1 cellular context compared by ENCODE assay signal in the genomic region with DNA sequence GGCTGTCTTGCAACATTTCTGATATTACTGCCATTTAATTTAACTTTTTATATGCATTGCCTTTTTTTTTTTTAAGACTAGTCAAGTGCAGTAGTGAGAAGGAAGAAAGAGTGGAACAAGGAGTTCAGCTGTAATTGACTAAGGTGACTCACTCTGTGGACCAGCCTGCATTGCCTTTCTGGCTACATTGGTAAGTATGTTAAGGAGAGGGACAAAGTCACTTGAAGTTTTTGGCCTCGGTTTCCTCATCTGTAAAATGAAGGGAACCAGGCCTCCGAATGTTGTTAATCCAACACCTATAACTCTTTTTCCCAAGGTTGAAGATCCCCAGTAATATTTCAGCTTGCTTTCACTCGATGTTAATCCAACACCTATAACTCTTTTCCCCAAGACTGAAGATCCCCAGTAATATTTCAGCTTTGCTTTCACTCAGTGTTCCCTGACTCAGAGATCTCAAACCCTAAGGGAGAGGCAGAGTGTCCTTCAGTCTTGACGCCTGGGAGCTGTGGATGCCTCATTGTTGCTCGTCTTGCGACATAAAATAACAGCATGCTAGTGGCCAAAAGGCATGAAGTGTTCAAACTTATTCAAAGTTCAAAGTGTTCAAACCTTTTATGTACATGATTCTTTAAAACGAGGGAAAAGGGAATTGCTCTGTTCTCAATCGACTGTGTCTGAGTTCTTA.
TF ChIP-seq lines count a peak whose summit lies in the region.

No MANE protein-coding gene starts in this region.

TF ChIP-seq in HepG2, 621 proteins besides CTCF, POLR2A, EP300 and RAD21 (continued from another document and continues in another):
- TF ChIP-seq HOMEZ (CRISPR knock-in tag; IDR thresholded peaks at IDR 0.05; ENCODE audit: low read depth) (peak; percentile 51; the same call in 1 of the 2 replicates), ZNF761 (CRISPR knock-in tag; conservative IDR thresholded peaks at IDR 0.05) (no peak), NBN (conservative IDR thresholded peaks at IDR 0.05) (no peak), ZNF556 (CRISPR knock-in tag; IDR thresholded peaks at IDR 0.05; ENCODE audit: borderline replicate concordance) (no peak), ONECUT2 (CRISPR knock-in tag; IDR thresholded peaks at IDR 0.05) (no peak), MAFK (conservative IDR thresholded peaks at IDR 0.05 in 1 of 2, IDR thresholded peaks at IDR 0.05 in 1 of 2; ENCODE audit: low read length in 2 of 2) (no peak), TCF12 (IDR thresholded peaks at IDR 0.05) (no peak), TCF12 (CRISPR knock-in tag; IDR thresholded peaks at IDR 0.05) (no peak), FOXJ3 (CRISPR knock-in tag; IDR thresholded peaks at IDR 0.05; ENCODE audit: borderline replicate concordance) (peak; percentile 35; the same call in 1 of the 2 replicates), SOX13 (IDR thresholded peaks at IDR 0.05) (peak; percentile 20; the same call in 1 of the 2 replicates), SOX13 (CRISPR knock-in tag; conservative IDR thresholded peaks at IDR 0.05 in 1 of 2, IDR thresholded peaks at IDR 0.05 in 1 of 2) (peak in 1 of 2 experiments; percentile 82; a peak in 2 of 4 replicates), SAFB2 (CRISPR knock-in tag; IDR thresholded peaks at IDR 0.05; ENCODE audit: borderline replicate concordance, low read depth) (no peak), ATAD3A (CRISPR knock-in tag; IDR thresholded peaks at IDR 0.05) (no peak), ZNF235 (CRISPR knock-in tag; IDR thresholded peaks at IDR 0.05; ENCODE audit: borderline replicate concordance) (no peak), LCORL (IDR thresholded peaks at IDR 0.05) (no peak), LCORL (CRISPR knock-in tag; IDR thresholded peaks at IDR 0.05) (no peak), TP53 (CRISPR knock-in tag; conservative IDR thresholded peaks at IDR 0.05) (no peak), MTA1 (CRISPR knock-in tag; IDR thresholded peaks at IDR 0.05; ENCODE audit: borderline replicate concordance) (no peak), ZNF564 (CRISPR knock-in tag; IDR thresholded peaks at IDR 0.05) (no peak), MTERF4 (CRISPR knock-in tag; IDR thresholded peaks at IDR 0.05) (0 out of 2 replicates have a peak, but pooled peaks have one; percentile 54), HNF4G (IDR thresholded peaks at IDR 0.05; ENCODE audit: borderline replicate concordance, low read depth, low read length) (no peak; the same call in 1 of the 2 replicates), HNF4G (CRISPR knock-in tag; IDR thresholded peaks at IDR 0.05; ENCODE audit: borderline replicate concordance, low read depth) (no peak), ZFP1 (CRISPR knock-in tag; IDR thresholded peaks at IDR 0.05) (no peak), JUNB (CRISPR knock-in tag; IDR thresholded peaks at IDR 0.05; ENCODE audit: borderline replicate concordance) (no peak), ZNF3 (CRISPR knock-in tag; IDR thresholded peaks at IDR 0.05) (no peak), ZNF550 (CRISPR knock-in tag; IDR thresholded peaks at IDR 0.05; ENCODE audit: borderline replicate concordance) (no peak), MXD1 (CRISPR knock-in tag; IDR thresholded peaks at IDR 0.05) (no peak), PHF5A (CRISPR knock-in tag; IDR thresholded peaks at IDR 0.05; ENCODE audit: low read depth, unreplicated experiment) (no peak), ADNP (CRISPR knock-in tag; IDR thresholded peaks at IDR 0.05) (no peak), ZNF580 (CRISPR knock-in tag; IDR thresholded peaks at IDR 0.05; ENCODE audit: borderline replicate concordance, low read depth) (no peak), ZNF274 (CRISPR knock-in tag; IDR thresholded peaks at IDR 0.05) (no peak), CEBPZ (IDR thresholded peaks at IDR 0.05; ENCODE audit: low read length) (no peak), ZNF362 (CRISPR knock-in tag; IDR thresholded peaks at IDR 0.05; ENCODE audit: borderline replicate concordance) (no peak), PPARG (CRISPR knock-in tag; conservative IDR thresholded peaks at IDR 0.05) (peak; percentile 67), ZNF530 (CRISPR knock-in tag; IDR thresholded peaks at IDR 0.05; ENCODE audit: low read depth) (no peak), HCFC1 (IDR thresholded peaks at IDR 0.05; ENCODE audit: low read depth, low read length) (no peak), NKX3-1 (CRISPR knock-in tag; IDR thresholded peaks at IDR 0.05) (no peak), ATF3 (CRISPR knock-in tag; IDR thresholded peaks at IDR 0.05) (no peak), ZSCAN5A (CRISPR knock-in tag; IDR thresholded peaks at IDR 0.05; ENCODE audit: borderline replicate concordance) (peak; percentile 29; the same call in 1 of the 2 replicates), ZNF768 (CRISPR knock-in tag; IDR thresholded peaks at IDR 0.05) (no peak), BCL6 (CRISPR knock-in tag; IDR thresholded peaks at IDR 0.05) (peak; percentile 65)
- TF ChIP-seq, protein P1, sequence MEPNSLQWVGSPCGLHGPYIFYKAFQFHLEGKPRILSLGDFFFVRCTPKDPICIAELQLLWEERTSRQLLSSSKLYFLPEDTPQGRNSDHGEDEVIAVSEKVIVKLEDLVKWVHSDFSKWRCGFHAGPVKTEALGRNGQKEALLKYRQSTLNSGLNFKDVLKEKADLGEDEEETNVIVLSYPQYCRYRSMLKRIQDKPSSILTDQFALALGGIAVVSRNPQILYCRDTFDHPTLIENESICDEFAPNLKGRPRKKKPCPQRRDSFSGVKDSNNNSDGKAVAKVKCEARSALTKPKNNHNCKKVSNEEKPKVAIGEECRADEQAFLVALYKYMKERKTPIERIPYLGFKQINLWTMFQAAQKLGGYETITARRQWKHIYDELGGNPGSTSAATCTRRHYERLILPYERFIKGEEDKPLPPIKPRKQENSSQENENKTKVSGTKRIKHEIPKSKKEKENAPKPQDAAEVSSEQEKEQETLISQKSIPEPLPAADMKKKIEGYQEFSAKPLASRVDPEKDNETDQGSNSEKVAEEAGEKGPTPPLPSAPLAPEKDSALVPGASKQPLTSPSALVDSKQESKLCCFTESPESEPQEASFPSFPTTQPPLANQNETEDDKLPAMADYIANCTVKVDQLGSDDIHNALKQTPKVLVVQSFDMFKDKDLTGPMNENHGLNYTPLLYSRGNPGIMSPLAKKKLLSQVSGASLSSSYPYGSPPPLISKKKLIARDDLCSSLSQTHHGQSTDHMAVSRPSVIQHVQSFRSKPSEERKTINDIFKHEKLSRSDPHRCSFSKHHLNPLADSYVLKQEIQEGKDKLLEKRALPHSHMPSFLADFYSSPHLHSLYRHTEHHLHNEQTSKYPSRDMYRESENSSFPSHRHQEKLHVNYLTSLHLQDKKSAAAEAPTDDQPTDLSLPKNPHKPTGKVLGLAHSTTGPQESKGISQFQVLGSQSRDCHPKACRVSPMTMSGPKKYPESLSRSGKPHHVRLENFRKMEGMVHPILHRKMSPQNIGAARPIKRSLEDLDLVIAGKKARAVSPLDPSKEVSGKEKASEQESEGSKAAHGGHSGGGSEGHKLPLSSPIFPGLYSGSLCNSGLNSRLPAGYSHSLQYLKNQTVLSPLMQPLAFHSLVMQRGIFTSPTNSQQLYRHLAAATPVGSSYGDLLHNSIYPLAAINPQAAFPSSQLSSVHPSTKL (CRISPR knock-in tag; IDR thresholded peaks at IDR 0.05) = peak; percentile 79
- TF ChIP-seq, protein P2, sequence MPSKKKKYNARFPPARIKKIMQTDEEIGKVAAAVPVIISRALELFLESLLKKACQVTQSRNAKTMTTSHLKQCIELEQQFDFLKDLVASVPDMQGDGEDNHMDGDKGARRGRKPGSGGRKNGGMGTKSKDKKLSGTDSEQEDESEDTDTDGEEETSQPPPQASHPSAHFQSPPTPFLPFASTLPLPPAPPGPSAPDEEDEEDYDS (CRISPR knock-in tag; IDR thresholded peaks at IDR 0.05) = peak; percentile 37; the same call in 1 of the 2 replicates
- TF ChIP-seq, protein P3, sequence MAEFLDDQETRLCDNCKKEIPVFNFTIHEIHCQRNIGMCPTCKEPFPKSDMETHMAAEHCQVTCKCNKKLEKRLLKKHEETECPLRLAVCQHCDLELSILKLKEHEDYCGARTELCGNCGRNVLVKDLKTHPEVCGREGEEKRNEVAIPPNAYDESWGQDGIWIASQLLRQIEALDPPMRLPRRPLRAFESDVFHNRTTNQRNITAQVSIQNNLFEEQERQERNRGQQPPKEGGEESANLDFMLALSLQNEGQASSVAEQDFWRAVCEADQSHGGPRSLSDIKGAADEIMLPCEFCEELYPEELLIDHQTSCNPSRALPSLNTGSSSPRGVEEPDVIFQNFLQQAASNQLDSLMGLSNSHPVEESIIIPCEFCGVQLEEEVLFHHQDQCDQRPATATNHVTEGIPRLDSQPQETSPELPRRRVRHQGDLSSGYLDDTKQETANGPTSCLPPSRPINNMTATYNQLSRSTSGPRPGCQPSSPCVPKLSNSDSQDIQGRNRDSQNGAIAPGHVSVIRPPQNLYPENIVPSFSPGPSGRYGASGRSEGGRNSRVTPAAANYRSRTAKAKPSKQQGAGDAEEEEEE (CRISPR knock-in tag; IDR thresholded peaks at IDR 0.05; ENCODE audit: borderline replicate concordance) = no peak
